ENCODE assay signal across 22 cellular contexts in genomic region chr18:13272411-13272810, GRCh38. TPM values are rescaled to one million over a fixed set of nuclear protein-coding genes. Genes with fewer than 3 reads are reported as not detected.
DNase-seq lines count a peak whose midpoint lies in the region; ATAC-seq and TF ChIP-seq lines count a peak whose summit lies in the region.
"Had no signal": no experiment of that assay in that cellular context is flagged by ENCODE, and none has a peak within 500 bp of the region (broad histone marks: within the 10 kb centered on the region; RNA-seq: fewer than 3 reads in every experiment).

No MANE protein-coding gene starts in this region.

- H3K27me3 ChIP-seq in BLaER1 (no peaks in the 10 kb centered on the region), prostate gland (replicated peaks; ENCODE audit: insufficient read depth) (no peaks in the 10 kb centered on the region), testis (no peaks in the 10 kb centered on the region)
- H3K27me3 ChIP-seq in CD4-positive, CD25-positive, alpha-beta regulatory T cell (ENCODE audit: control insufficient read depth, insufficient read depth, low read length): no peaks in the 10 kb centered on the region
- no peaks in the 10 kb centered on the region for H3K27me3 ChIP-seq in effector memory CD4-positive, alpha-beta T cell (replicated peaks; ENCODE audit: control insufficient read depth, insufficient read depth, low read length, poor library complexity, severe bottlenecking)
- H3K27me3 ChIP-seq: tibial artery had no signal

- H3K4me1 ChIP-seq in BLaER1: peaks cover 99% of the 10 kb centered on the region
- peaks cover 58% of the 10 kb centered on the region for H3K4me1 ChIP-seq in CD4-positive, CD25-positive, alpha-beta regulatory T cell (ENCODE audit: control insufficient read depth, insufficient read depth, low read length, poor library complexity, severe bottlenecking)
- H3K4me1 ChIP-seq in effector memory CD4-positive, alpha-beta T cell (ENCODE audit: control insufficient read depth, insufficient read depth, low read length, poor library complexity, severe bottlenecking): peaks cover 41% of the 10 kb centered on the region
- peaks cover 14% of the 10 kb centered on the region for H3K4me1 ChIP-seq in prostate gland (replicated peaks)
- H3K4me1 ChIP-seq in testis: peaks cover 34% of the 10 kb centered on the region

- no peak for TF ChIP-seq CTCF in prostate gland (IDR thresholded peaks at IDR 0.05)
- no peak for TF ChIP-seq CTCF in testis (IDR thresholded peaks at IDR 0.05)

- intact Hi-C loops in prostate gland (cut with DNase I): loop anchor here (10.0 kb wide), 1 partner anchor 252 kb away; no protein-coding TSS in a partner anchor
- intact Hi-C loops in testis (cut with DNase I; ENCODE audit: low total_unique reads): no loop called here

- H3K4me3 Mint-ChIP-seq in CD4-positive, CD25-positive, alpha-beta regulatory T cell: peak overlapping the region; percentile 84 to 95 (median 90)
- H3K4me3 Mint-ChIP-seq: mesothelial cell of epicardium, nephron progenitor cell, WTC11 had no signal

- peaks cover 8% of the 10 kb centered on the region for H3K9me3 ChIP-seq in BLaER1
- H3K9me3 ChIP-seq in CD4-positive, CD25-positive, alpha-beta regulatory T cell (ENCODE audit: control insufficient read depth in 2 of 2, low read length in 2 of 2): no peaks in the 10 kb centered on the region
- H3K9me3 ChIP-seq in effector memory CD4-positive, alpha-beta T cell (ENCODE audit: control insufficient read depth, low read length): no peaks in the 10 kb centered on the region
- no peaks in the 10 kb centered on the region for H3K9me3 ChIP-seq in prostate gland
- H3K9me3 ChIP-seq in testis: no peaks in the 10 kb centered on the region
- H3K9me3 ChIP-seq: tibial artery had no signal

- TF ChIP-seq POLR2A in prostate gland (IDR thresholded peaks at IDR 0.05): no peak
- TF ChIP-seq POLR2A in testis (IDR thresholded peaks at IDR 0.05): no peak

- H4K20me1 ChIP-seq in BLaER1: peaks cover 100% of the 10 kb centered on the region

- peaks cover 0 to 15% (median 0%) of the 10 kb centered on the region in 7 donors for H3K9me3 Mint-ChIP-seq in CD4-positive, CD25-positive, alpha-beta regulatory T cell
- H3K9me3 Mint-ChIP-seq: mesothelial cell of epicardium, nephron progenitor cell, WTC11 had no signal

- WGBS in prostate gland: 98% methylated on average over 14 of the region's 14 CpGs
- WGBS in testis, 2 donors: 94 to 95% methylated on average over 13 to 14 of the region's 14 CpGs

- H3K27ac ChIP-seq in BLaER1: peak overlapping the region; percentile 78
- no peak overlapping the region for H3K27ac ChIP-seq in CD4-positive, CD25-positive, alpha-beta regulatory T cell (ENCODE audit: insufficient read depth, low read length, poor library complexity, severe bottlenecking)
- H3K27ac ChIP-seq in effector memory CD4-positive, alpha-beta T cell (ENCODE audit: insufficient read depth, low read length, poor library complexity, severe bottlenecking): peak overlapping the region; percentile 7
- no peak overlapping the region for H3K27ac ChIP-seq in prostate gland
- H3K27ac ChIP-seq in testis: no peak overlapping the region
- H3K27ac ChIP-seq: KMS-11, tibial artery had no signal

- ATAC-seq in CD4-positive, CD25-positive, alpha-beta regulatory T cell (ENCODE audit: low read depth in 2 of 2): no peak
- ATAC-seq in left lobe of liver: no peak
- ATAC-seq: Panc1, WTC11 had no signal

- peaks cover 18% of the 10 kb centered on the region for H3K36me3 Mint-ChIP-seq in CD4-positive, CD25-positive, alpha-beta regulatory T cell
- H3K36me3 Mint-ChIP-seq: mesothelial cell of epicardium, WTC11 had no signal

- DNase-seq in CD4-positive, CD25-positive, alpha-beta regulatory T cell: no peak
- DNase-seq in effector memory CD4-positive, alpha-beta T cell: no peak
- DNase-seq in left lobe of liver (ENCODE audit: low spot score): peak; percentile 35
- DNase-seq in NCI-H1436 treated with DMSO at 0.1 percent for 48 hours (lab: John Stamatoyannopoulos, UW): no peak
- DNase-seq in prostate gland (ENCODE audit: low spot score): no peak
- DNase-seq in testis: no peak
- DNase-seq: aorta; Calu3; HCEC 1CT; NCI-H1048; NCI-H2029 treated with DMSO at 0.1 percent for 48 hours; nephron progenitor cell; stimulated activated CD4-positive, alpha-beta T cell treated with anti-CD3 and anti-CD28 coated beads, Interleukin-1b, Interleukin-23, amount 100 ng/mL, for 48 hours; stimulated activated naive CD4-positive, alpha-beta T cell treated with Interleukin-2 at 50 U/mL for 16 hours; tibial artery had no signal

- peak overlapping the region; percentile 85 for H3K4me2 ChIP-seq in BLaER1
- H3K4me2 ChIP-seq: KMS-11 had no signal

- H3K36me3 ChIP-seq in BLaER1 (peaks cover 35% of the 10 kb centered on the region), prostate gland (no peaks in the 10 kb centered on the region), testis (ENCODE audit: low read depth, missing control alignments) (no peaks in the 10 kb centered on the region)
- H3K36me3 ChIP-seq in CD4-positive, CD25-positive, alpha-beta regulatory T cell (ENCODE audit: control insufficient read depth, insufficient read depth, low read length): no peaks in the 10 kb centered on the region
- H3K36me3 ChIP-seq in effector memory CD4-positive, alpha-beta T cell (ENCODE audit: control insufficient read depth, insufficient read depth, low read length): no peaks in the 10 kb centered on the region
- H3K36me3 ChIP-seq: tibial artery had no signal

- H3K27ac Mint-ChIP-seq in CD4-positive, CD25-positive, alpha-beta regulatory T cell: peak overlapping the region in 2 of 3 donors; percentile 92 to 98
- H3K27ac Mint-ChIP-seq: mesothelial cell of epicardium, nephron progenitor cell, WTC11 had no signal

- peaks cover 36 to 92% (median 64%) of the 10 kb centered on the region in 4 donors for H3K4me1 Mint-ChIP-seq in CD4-positive, CD25-positive, alpha-beta regulatory T cell

- H3K4me3 ChIP-seq in BLaER1 (no peak overlapping the region), prostate gland (no peak overlapping the region), testis (no peak overlapping the region)
- H3K4me3 ChIP-seq in CD4-positive, CD25-positive, alpha-beta regulatory T cell (ENCODE audit: low read depth, low read length): peak overlapping the region; percentile 78
- no peak overlapping the region for H3K4me3 ChIP-seq in effector memory CD4-positive, alpha-beta T cell (ENCODE audit: insufficient read depth, low read depth, low read length, poor library complexity, severe bottlenecking)
- H3K4me3 ChIP-seq: tibial artery had no signal

- H3K9ac ChIP-seq in BLaER1: peak overlapping the region; percentile 11; the same call in 1 of the 2 replicates
- H3K9ac ChIP-seq: KMS-11 had no signal

- no peaks in the 10 kb centered on the region for H3K27me3 Mint-ChIP-seq in CD4-positive, CD25-positive, alpha-beta regulatory T cell

RNA-seq across cellular contexts. Expression of gene LDLRAD4, which starts 53.9 kb away (rescaled TPM):
- total RNA-seq in CD4-positive, CD25-positive, alpha-beta regulatory T cell: 207 TPM
- 10 to 100 TPM; 42.4 to 58.7 (median 48.6) TPM for polyA plus RNA-seq in CD4-positive, CD25-positive, alpha-beta regulatory T cell
- total RNA-seq in left lobe of liver: 41.9 TPM
- total RNA-seq in prostate gland: 100 to 1,000 TPM in 1 of 2 donors, 10 to 100 TPM in 1; 59.9 to 107 TPM
- 10 to 100 TPM; 25.9 to 42.2 TPM for total RNA-seq in testis
- 22.0 TPM for polyA plus RNA-seq in testis (ENCODE audit: insufficient read depth, low read depth, low replicate concordance)
- total RNA-seq: HT1080, NCI-H460 had no signal

Comparison
In these comparisons a context has a peak if more than half of its experiments do, and no peak if none do; other contexts are left out.
1. H3K27ac ChIP-seq: peak in BLaER1 (single experiment) and effector memory CD4-positive, alpha-beta T cell (single experiment); none in CD4-positive, CD25-positive, alpha-beta regulatory T cell (single experiment), prostate gland (0 of 2) and testis (0 of 2).